Comparison of ENCODE assay signal across 12 cellular contexts in the genomic region with DNA sequence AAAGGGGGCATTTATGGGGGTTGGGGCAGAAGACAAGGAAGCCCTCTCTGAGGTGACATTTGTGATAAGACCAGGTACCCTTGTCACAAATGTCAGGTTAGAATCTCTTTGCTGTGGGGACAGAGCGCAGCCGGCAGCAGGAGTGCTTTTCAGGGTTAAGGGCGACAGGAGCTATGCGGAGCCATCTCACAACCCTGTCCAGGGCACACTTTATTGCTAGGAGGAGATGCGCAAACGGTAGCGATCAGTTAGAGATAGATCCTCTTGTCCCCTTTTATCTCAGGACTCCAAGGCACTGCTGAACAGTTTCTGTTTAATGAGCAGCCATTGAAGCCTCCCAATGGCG. TPM values are rescaled to one million over a fixed set of nuclear protein-coding genes. Genes with fewer than 3 reads are reported as not detected.
DNase-seq lines count a peak whose midpoint lies in the region; ATAC-seq and TF ChIP-seq lines count a peak whose summit lies in the region.
"Had no signal": no experiment of that assay in that cellular context is flagged by ENCODE, and none has a peak within 500 bp of the region (broad histone marks: within the 10 kb centered on the region; RNA-seq: fewer than 3 reads in every experiment).

No MANE protein-coding gene starts in this region.

- no peak for DNase-seq in choroid plexus epithelial cell (ENCODE audit: low read depth)
- DNase-seq in SKM-1 treated with dmso at 0.1 percent for 144 hours (lab: John Stamatoyannopoulos, UW; ENCODE audit: unreplicated experiment): no peak
- DNase-seq in RWPE1 (ENCODE audit: low spot score): no peak
- DNase-seq in stimulated activated CD4-positive, alpha-beta T cell treated with anti-CD3 and anti-CD28 coated beads, Interleukin-2, amount 100 ng/mL, for 24 hours: no peak
- DNase-seq: activated naive CD4-positive, alpha-beta T cell treated with anti-CD3 and anti-CD28 coated beads, Interleukin-2, amount 50 U/mL, for 16 hours; DMS79; GOT3; left colon had no signal

- H4K20me1 ChIP-seq in BLaER1 (no peaks in the 10 kb centered on the region), neural cell (ENCODE audit: insufficient read depth) (no peaks in the 10 kb centered on the region)

- no peak for TF ChIP-seq EP300 in neural cell (conservative IDR thresholded peaks at IDR 0.05; ENCODE audit: poor library complexity, severe bottlenecking)

- no peak overlapping the region for H2AFZ ChIP-seq in neural cell (ENCODE audit: low read depth, low read length)

- H3K9me3 ChIP-seq in BLaER1: no peaks in the 10 kb centered on the region
- no peaks in the 10 kb centered on the region for H3K9me3 ChIP-seq in HUES6 (ENCODE audit: control insufficient read depth, insufficient read depth, low read depth, low read length)
- H3K9me3 ChIP-seq in neural cell (ENCODE audit: low read length): no peaks in the 10 kb centered on the region

- H3K4me3 ChIP-seq in BLaER1 (peak overlapping the region; percentile 48; the same call in 1 of the 2 replicates), HUES6 (ENCODE audit: low read depth, low read length) (peak overlapping the region; percentile 54), choroid plexus epithelial cell (ENCODE audit: low read depth, low read length) (peak overlapping the region; percentile 33), neural cell (ENCODE audit: low read length) (peak overlapping the region; percentile 35)

- peaks cover 29% of the 10 kb centered on the region for H3K27me3 ChIP-seq in BLaER1
- H3K27me3 ChIP-seq in HUES6 (ENCODE audit: control insufficient read depth, insufficient read depth, low read length): peaks cover 12% of the 10 kb centered on the region
- peaks cover 31% of the 10 kb centered on the region for H3K27me3 ChIP-seq in neural cell (ENCODE audit: insufficient read depth, low read depth, low read length)

- POLR2A ChIA-PET in RWPE1 (lab: Yijun Ruan, JAX; ENCODE audit: low non-redundant PET): no interaction called here

- no peaks in the 10 kb centered on the region for H3K36me3 ChIP-seq in BLaER1
- H3K36me3 ChIP-seq in HUES6 (ENCODE audit: control insufficient read depth, insufficient read depth, low read length): no peaks in the 10 kb centered on the region
- H3K36me3 ChIP-seq in neural cell (ENCODE audit: insufficient read depth, low read length): no peaks in the 10 kb centered on the region

- no peaks in the 10 kb centered on the region for H3F3A ChIP-seq in neural cell (ENCODE audit: insufficient read depth, low read length, poor library complexity, severe bottlenecking)

- H3K27ac ChIP-seq in BLaER1 (no peak overlapping the region), HUES6 (ENCODE audit: low read depth, low read length) (no peak overlapping the region), neural cell (ENCODE audit: low read length) (no peak overlapping the region), RWPE1 (no peak overlapping the region)

- no peaks in the 10 kb centered on the region for H3K9me2 ChIP-seq in neural cell (ENCODE audit: insufficient read depth, low read length)

- no peak for ATAC-seq in GM21576 (IDR thresholded peaks at IDR 0.05; ENCODE audit: unreplicated experiment)

- H3K4me1 ChIP-seq in BLaER1 (0 out of 2 replicates have a peak, but pooled peaks cover 8% of the 10 kb centered on the region), HUES6 (ENCODE audit: control insufficient read depth, insufficient read depth, low read length) (peaks cover 32% of the 10 kb centered on the region)

- TF ChIP-seq RAD21 in neural cell (conservative IDR thresholded peaks at IDR 0.05): no peak

- H3K4me2 ChIP-seq in BLaER1: peak overlapping the region; percentile 67
- no peak overlapping the region for H3K4me2 ChIP-seq in neural cell (ENCODE audit: low read length)

- CTCF ChIA-PET in RWPE1 (lab: Yijun Ruan, JAX): interaction anchor here (0.5 to 1.0 kb wide), 2 partner anchors 8 to 33 kb away, joined by 3 to 7 read pairs; no protein-coding TSS in a partner anchor

- H3K9ac ChIP-seq in BLaER1 (no peak overlapping the region), HUES6 (ENCODE audit: low read length) (no peak overlapping the region), neural cell (ENCODE audit: low read length) (no peak overlapping the region)

- TF ChIP-seq CTCF in choroid plexus epithelial cell (conservative IDR thresholded peaks at IDR 0.05; ENCODE audit: low read depth, low read length) (no peak), neural cell (IDR thresholded peaks at IDR 0.05; ENCODE audit: poor library complexity, severe bottlenecking) (no peak), RWPE1 (conservative IDR thresholded peaks at IDR 0.05; ENCODE audit: low read depth) (no peak)

- H3K79me2 ChIP-seq in neural cell (replicated peaks; ENCODE audit: insufficient read depth, low read length): no peaks in the 10 kb centered on the region

TF ChIP-seq in neural cell, 6 proteins besides CTCF, POLR2A, EP300 and RAD21:
- TF ChIP-seq EZH2 (IDR thresholded peaks at IDR 0.05; ENCODE audit: borderline replicate concordance, insufficient read depth, low read length, poor library complexity, severe bottlenecking): no peak
- TF ChIP-seq, protein P1, sequence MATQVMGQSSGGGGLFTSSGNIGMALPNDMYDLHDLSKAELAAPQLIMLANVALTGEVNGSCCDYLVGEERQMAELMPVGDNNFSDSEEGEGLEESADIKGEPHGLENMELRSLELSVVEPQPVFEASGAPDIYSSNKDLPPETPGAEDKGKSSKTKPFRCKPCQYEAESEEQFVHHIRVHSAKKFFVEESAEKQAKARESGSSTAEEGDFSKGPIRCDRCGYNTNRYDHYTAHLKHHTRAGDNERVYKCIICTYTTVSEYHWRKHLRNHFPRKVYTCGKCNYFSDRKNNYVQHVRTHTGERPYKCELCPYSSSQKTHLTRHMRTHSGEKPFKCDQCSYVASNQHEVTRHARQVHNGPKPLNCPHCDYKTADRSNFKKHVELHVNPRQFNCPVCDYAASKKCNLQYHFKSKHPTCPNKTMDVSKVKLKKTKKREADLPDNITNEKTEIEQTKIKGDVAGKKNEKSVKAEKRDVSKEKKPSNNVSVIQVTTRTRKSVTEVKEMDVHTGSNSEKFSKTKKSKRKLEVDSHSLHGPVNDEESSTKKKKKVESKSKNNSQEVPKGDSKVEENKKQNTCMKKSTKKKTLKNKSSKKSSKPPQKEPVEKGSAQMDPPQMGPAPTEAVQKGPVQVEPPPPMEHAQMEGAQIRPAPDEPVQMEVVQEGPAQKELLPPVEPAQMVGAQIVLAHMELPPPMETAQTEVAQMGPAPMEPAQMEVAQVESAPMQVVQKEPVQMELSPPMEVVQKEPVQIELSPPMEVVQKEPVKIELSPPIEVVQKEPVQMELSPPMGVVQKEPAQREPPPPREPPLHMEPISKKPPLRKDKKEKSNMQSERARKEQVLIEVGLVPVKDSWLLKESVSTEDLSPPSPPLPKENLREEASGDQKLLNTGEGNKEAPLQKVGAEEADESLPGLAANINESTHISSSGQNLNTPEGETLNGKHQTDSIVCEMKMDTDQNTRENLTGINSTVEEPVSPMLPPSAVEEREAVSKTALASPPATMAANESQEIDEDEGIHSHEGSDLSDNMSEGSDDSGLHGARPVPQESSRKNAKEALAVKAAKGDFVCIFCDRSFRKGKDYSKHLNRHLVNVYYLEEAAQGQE (IDR thresholded peaks at IDR 0.05; ENCODE audit: borderline replicate concordance): no peak
- TF ChIP-seq SMC3 (conservative IDR thresholded peaks at IDR 0.05; ENCODE audit: poor library complexity): no peak
- TF ChIP-seq TAF1 (IDR thresholded peaks at IDR 0.05; ENCODE audit: low read depth): no peak
- TF ChIP-seq POLR2AphosphoS5 (IDR thresholded peaks at IDR 0.05): no peak
- no peak for TF ChIP-seq MXI1 (conservative IDR thresholded peaks at IDR 0.05; ENCODE audit: poor library complexity, severe bottlenecking)

RNA-seq across cellular contexts. Expression of gene LAMC3, which starts 0.4 kb away (rescaled TPM):
- polyA plus RNA-seq in neural cell: 0.04 TPM in 1 of 2 replicates, not detected in the other
- not detected in 2 replicates for polyA minus RNA-seq in neural cell
